1 cellular context compared by ENCODE assay signal in the genomic region with DNA sequence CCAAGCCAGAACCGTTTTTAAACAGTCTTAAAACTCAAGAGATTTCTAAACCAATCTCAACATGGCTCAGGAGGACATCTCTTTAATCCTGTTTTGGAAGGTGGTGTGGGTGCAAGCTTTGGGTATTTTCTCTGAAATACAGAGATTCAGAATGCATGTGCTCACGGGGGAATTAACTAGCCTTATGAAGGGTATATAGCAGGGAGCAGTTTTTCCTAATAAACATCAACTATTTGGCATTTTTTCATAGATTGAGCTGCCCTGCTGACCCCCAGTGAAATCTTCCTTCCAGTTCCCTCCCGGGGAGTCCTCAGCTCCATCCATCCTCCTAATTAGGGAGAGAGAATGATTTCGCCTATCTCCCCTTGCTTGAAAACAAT.
TF ChIP-seq lines count a peak whose summit lies in the region.

No MANE protein-coding gene starts in this region.

TF ChIP-seq in GM23338, 12 proteins besides CTCF, POLR2A, EP300 and RAD21 (continued from another document):
- TF ChIP-seq, protein P1, sequence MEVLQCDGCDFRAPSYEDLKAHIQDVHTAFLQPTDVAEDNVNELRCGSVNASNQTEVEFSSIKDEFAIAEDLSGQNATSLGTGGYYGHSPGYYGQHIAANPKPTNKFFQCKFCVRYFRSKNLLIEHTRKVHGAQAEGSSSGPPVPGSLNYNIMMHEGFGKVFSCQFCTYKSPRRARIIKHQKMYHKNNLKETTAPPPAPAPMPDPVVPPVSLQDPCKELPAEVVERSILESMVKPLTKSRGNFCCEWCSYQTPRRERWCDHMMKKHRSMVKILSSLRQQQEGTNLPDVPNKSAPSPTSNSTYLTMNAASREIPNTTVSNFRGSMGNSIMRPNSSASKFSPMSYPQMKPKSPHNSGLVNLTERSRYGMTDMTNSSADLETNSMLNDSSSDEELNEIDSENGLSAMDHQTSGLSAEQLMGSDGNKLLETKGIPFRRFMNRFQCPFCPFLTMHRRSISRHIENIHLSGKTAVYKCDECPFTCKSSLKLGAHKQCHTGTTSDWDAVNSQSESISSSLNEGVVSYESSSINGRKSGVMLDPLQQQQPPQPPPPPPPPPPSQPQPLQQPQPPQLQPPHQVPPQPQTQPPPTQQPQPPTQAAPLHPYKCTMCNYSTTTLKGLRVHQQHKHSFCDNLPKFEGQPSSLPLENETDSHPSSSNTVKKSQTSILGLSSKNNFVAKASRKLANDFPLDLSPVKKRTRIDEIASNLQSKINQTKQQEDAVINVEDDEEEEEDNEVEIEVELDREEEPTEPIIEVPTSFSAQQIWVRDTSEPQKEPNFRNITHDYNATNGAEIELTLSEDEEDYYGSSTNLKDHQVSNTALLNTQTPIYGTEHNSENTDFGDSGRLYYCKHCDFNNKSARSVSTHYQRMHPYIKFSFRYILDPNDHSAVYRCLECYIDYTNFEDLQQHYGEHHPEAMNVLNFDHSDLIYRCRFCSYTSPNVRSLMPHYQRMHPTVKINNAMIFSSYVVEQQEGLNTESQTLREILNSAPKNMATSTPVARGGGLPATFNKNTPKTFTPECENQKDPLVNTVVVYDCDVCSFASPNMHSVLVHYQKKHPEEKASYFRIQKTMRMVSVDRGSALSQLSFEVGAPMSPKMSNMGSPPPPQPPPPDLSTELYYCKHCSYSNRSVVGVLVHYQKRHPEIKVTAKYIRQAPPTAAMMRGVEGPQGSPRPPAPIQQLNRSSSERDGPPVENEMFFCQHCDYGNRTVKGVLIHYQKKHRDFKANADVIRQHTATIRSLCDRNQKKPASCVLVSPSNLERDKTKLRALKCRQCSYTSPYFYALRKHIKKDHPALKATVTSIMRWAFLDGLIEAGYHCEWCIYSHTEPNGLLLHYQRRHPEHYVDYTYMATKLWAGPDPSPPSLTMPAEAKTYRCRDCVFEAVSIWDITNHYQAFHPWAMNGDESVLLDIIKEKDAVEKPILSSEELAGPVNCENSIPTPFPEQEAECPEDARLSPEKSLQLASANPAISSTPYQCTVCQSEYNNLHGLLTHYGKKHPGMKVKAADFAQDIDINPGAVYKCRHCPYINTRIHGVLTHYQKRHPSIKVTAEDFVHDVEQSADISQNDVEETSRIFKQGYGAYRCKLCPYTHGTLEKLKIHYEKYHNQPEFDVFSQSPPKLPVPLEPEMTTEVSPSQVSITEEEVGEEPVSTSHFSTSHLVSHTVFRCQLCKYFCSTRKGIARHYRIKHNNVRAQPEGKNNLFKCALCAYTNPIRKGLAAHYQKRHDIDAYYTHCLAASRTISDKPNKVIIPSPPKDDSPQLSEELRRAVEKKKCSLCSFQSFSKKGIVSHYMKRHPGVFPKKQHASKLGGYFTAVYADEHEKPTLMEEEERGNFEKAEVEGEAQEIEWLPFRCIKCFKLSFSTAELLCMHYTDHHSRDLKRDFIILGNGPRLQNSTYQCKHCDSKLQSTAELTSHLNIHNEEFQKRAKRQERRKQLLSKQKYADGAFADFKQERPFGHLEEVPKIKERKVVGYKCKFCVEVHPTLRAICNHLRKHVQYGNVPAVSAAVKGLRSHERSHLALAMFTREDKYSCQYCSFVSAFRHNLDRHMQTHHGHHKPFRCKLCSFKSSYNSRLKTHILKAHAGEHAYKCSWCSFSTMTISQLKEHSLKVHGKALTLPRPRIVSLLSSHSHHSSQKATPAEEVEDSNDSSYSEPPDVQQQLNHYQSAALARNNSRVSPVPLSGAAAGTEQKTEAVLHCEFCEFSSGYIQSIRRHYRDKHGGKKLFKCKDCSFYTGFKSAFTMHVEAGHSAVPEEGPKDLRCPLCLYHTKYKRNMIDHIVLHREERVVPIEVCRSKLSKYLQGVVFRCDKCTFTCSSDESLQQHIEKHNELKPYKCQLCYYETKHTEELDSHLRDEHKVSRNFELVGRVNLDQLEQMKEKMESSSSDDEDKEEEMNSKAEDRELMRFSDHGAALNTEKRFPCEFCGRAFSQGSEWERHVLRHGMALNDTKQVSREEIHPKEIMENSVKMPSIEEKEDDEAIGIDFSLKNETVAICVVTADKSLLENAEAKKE (CRISPR knock-in tag; IDR thresholded peaks at IDR 0.05) = no peak
- TF ChIP-seq EZH2phosphoT487 (IDR thresholded peaks at IDR 0.05; ENCODE audit: unreplicated experiment) (no peak), NANOG (IDR thresholded peaks at IDR 0.05; ENCODE audit: borderline replicate concordance) (no peak), ZNF331 (CRISPR knock-in tag; IDR thresholded peaks at IDR 0.05; ENCODE audit: low read depth) (no peak), JUNB (IDR thresholded peaks at IDR 0.05; ENCODE audit: unreplicated experiment) (no peak), EZH2 (IDR thresholded peaks at IDR 0.05; ENCODE audit: low read depth, unreplicated experiment) (no peak), STAT1 (IDR thresholded peaks at IDR 0.05; ENCODE audit: unreplicated experiment) (no peak), CREB1 (CRISPR knock-in tag; IDR thresholded peaks at IDR 0.05; ENCODE audit: low read depth) (no peak)
- TF ChIP-seq, protein P2, sequence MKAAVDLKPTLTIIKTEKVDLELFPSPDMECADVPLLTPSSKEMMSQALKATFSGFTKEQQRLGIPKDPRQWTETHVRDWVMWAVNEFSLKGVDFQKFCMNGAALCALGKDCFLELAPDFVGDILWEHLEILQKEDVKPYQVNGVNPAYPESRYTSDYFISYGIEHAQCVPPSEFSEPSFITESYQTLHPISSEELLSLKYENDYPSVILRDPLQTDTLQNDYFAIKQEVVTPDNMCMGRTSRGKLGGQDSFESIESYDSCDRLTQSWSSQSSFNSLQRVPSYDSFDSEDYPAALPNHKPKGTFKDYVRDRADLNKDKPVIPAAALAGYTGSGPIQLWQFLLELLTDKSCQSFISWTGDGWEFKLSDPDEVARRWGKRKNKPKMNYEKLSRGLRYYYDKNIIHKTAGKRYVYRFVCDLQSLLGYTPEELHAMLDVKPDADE (IDR thresholded peaks at IDR 0.05) = no peak
- TF ChIP-seq, protein P3, sequence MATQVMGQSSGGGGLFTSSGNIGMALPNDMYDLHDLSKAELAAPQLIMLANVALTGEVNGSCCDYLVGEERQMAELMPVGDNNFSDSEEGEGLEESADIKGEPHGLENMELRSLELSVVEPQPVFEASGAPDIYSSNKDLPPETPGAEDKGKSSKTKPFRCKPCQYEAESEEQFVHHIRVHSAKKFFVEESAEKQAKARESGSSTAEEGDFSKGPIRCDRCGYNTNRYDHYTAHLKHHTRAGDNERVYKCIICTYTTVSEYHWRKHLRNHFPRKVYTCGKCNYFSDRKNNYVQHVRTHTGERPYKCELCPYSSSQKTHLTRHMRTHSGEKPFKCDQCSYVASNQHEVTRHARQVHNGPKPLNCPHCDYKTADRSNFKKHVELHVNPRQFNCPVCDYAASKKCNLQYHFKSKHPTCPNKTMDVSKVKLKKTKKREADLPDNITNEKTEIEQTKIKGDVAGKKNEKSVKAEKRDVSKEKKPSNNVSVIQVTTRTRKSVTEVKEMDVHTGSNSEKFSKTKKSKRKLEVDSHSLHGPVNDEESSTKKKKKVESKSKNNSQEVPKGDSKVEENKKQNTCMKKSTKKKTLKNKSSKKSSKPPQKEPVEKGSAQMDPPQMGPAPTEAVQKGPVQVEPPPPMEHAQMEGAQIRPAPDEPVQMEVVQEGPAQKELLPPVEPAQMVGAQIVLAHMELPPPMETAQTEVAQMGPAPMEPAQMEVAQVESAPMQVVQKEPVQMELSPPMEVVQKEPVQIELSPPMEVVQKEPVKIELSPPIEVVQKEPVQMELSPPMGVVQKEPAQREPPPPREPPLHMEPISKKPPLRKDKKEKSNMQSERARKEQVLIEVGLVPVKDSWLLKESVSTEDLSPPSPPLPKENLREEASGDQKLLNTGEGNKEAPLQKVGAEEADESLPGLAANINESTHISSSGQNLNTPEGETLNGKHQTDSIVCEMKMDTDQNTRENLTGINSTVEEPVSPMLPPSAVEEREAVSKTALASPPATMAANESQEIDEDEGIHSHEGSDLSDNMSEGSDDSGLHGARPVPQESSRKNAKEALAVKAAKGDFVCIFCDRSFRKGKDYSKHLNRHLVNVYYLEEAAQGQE (IDR thresholded peaks at IDR 0.05; ENCODE audit: unreplicated experiment) = no peak
